In the genomic region with DNA sequence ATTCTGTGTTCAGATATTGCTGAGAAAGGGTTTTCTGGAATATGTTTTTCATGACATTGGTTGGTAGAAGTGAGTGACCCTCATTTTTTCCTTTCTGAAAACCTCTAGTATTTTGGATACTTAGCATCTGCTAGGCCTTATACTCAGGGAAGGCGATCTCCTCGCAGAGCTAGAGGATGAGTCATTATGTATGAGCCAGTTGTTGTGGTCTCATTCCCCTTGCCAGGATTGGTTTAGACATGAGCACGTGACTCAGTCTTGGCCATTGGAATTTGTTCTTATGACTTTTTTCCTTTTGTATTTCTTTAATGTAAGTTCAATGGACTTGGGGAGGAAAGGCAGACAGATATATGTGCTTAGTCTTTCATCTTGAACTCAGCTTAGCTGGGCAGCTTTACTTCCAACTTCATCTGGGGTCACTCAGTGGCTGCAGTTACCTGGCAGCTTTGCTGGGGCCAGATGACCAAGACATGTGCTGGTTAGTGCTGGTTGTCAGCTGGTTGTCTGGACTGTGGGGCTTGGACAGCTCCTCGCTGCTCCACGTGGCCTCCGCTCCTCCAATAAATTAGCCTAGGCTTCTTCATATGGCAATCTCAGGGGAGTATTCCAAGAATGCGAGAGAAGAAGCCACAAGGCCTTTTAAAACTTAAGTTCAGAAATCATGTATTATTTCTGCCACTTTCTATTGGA, we compare ENCODE assay signal across 15 cellular contexts.
A peak's percentile ranks its signal among the peaks of the same experiment; 100 is the strongest.
DNase-seq lines count a peak whose midpoint lies in the region; ATAC-seq, FAIRE-seq and TF ChIP-seq lines count a peak whose summit lies in the region.
"Had no signal": no experiment of that assay in that cellular context is flagged by ENCODE, and none has a peak within 500 bp of the region (broad histone marks: within the 10 kb centered on the region; RNA-seq: fewer than 3 reads in every experiment).

No MANE protein-coding gene starts in this region.

- TF ChIP-seq CTCF in GM23338 (conservative IDR thresholded peaks at IDR 0.05; ENCODE audit: low read depth in 2 of 2) (no peak), epithelial cell of esophagus (IDR thresholded peaks at IDR 0.05; ENCODE audit: insufficient read depth, low read depth, low read length, missing control alignments) (no peak)

- H3K36me3 Mint-ChIP-seq in GM23338 (ENCODE audit: low read depth), result peaks cover 3% of the 10 kb centered on the region; the same call in 1 of the 3 replicates

- H3K27me3 ChIP-seq in GM23338 (ENCODE audit: insufficient read depth) (no peaks in the 10 kb centered on the region), small intestine (ENCODE audit: control insufficient read depth in 2 of 2, insufficient read depth in 2 of 2, low read length in 2 of 2) (no peaks in the 10 kb centered on the region)
- H3K27me3 ChIP-seq: tibial nerve had no signal

- H3K9me2 ChIP-seq in GM23338 (ENCODE audit: insufficient read depth), result no peaks in the 10 kb centered on the region; the same call in 1 of the 2 replicates

- H3K9me3 Mint-ChIP-seq in GM23338, result 0 out of 3 replicates have a peak, but pooled peaks cover 5% of the 10 kb centered on the region

- ATAC-seq in GM23338 (no peak), HG02885 (IDR thresholded peaks at IDR 0.05; ENCODE audit: poor library complexity, unreplicated experiment) (no peak)
- ATAC-seq: left ventricle myocardium superior had no signal

- no peak overlapping the region for H3K27ac Mint-ChIP-seq in GM23338
- H3K27ac Mint-ChIP-seq: activated CD4-positive, alpha-beta memory T cell treated with anti-CD3 and anti-CD28 coated beads, Interleukin-2, amount 10 ng/mL, durations not matched to agents 7 days and 5 days had no signal

- H3K4me1 ChIP-seq in GM23338 (ENCODE audit: insufficient read depth) (peaks cover 19% of the 10 kb centered on the region; the same call in 1 of the 2 replicates), small intestine (ENCODE audit: control insufficient read depth in 2 of 2, insufficient read depth in 1 of 2, low read depth in 1 of 2, low read length in 1 of 2) (no peaks in the 10 kb centered on the region)

- FAIRE-seq in small intestine (lab: Jason Lieb, UNC), result no peak
- FAIRE-seq: colon had no signal

- H3K36me3 ChIP-seq in GM23338 (ENCODE audit: insufficient read depth) (no peaks in the 10 kb centered on the region), small intestine (ENCODE audit: control insufficient read depth in 2 of 2, insufficient read depth in 2 of 2, low read length in 2 of 2) (no peaks in the 10 kb centered on the region)
- H3K36me3 ChIP-seq: tibial nerve had no signal

- no peak for DNase-seq in GM23338 (ENCODE audit: low spot score)
- DNase-seq in NCI-H226, result peak; percentile 39
- peak; percentile 66 for DNase-seq in epithelial cell of esophagus (ENCODE audit: low read depth)
- peak; percentile 3 for DNase-seq in skeletal muscle cell (ENCODE audit: low read depth)
- DNase-seq in small intestine, result no peak
- no peak for DNase-seq in D341Med (ENCODE audit: low spot score)
- DNase-seq: activated CD4-positive, alpha-beta memory T cell treated with anti-CD3 and anti-CD28 coated beads, Interleukin-2, amount 10 ng/mL, durations not matched to agents 7 days and 5 days; DND-41; foreskin fibroblast; Karpas-422; left ventricle myocardium superior had no signal

- H3K27ac ChIP-seq in GM23338 (ENCODE audit: low read depth) (no peak overlapping the region), small intestine (ENCODE audit: low read depth in 1 of 2, low read length in 1 of 2) (no peak overlapping the region)
- H3K27ac ChIP-seq: skin epidermis, tibial nerve had no signal

- peak overlapping the region; percentile 36; the same call in 1 of the 2 replicates for H2AFZ ChIP-seq in GM23338

- H3K4me2 ChIP-seq in GM23338, result no peak overlapping the region

- H3K27me3 Mint-ChIP-seq in GM23338 (ENCODE audit: insufficient read depth, low read depth, poor library complexity), result peaks cover 4% of the 10 kb centered on the region

- H3F3A ChIP-seq in GM23338 (replicated peaks; ENCODE audit: low read depth), result no peaks in the 10 kb centered on the region

- H3K4me3 ChIP-seq in GM23338 (no peak overlapping the region), epithelial cell of esophagus (ENCODE audit: low read length) (no peak overlapping the region), skeletal muscle cell (ENCODE audit: low read depth, low read length) (no peak overlapping the region), small intestine (ENCODE audit: low read depth in 1 of 2, low read length in 2 of 2) (no peak overlapping the region)
- H3K4me3 ChIP-seq: skin epidermis, tibial nerve had no signal

- H3K9me3 ChIP-seq in small intestine (ENCODE audit: control insufficient read depth, low read depth), result no peaks in the 10 kb centered on the region
- H3K9me3 ChIP-seq: tibial nerve had no signal

- no peaks in the 10 kb centered on the region for H4K20me1 ChIP-seq in GM23338 (replicated peaks; ENCODE audit: insufficient read depth)

- H3K79me2 ChIP-seq in GM23338 (replicated peaks; ENCODE audit: insufficient read depth), result no peaks in the 10 kb centered on the region

- peaks cover 24% of the 10 kb centered on the region for H3K4me1 Mint-ChIP-seq in GM23338
- H3K4me1 Mint-ChIP-seq: activated CD4-positive, alpha-beta memory T cell treated with anti-CD3 and anti-CD28 coated beads, Interleukin-2, amount 10 ng/mL, durations not matched to agents 7 days and 5 days had no signal

- H3K4me3 Mint-ChIP-seq in GM23338, result no peak overlapping the region
- H3K4me3 Mint-ChIP-seq: activated CD4-positive, alpha-beta memory T cell treated with anti-CD3 and anti-CD28 coated beads, Interleukin-2, amount 10 ng/mL, durations not matched to agents 7 days and 5 days had no signal

- 81 to 87% (median 83%) methylated on average over 7 of the region's 7 CpGs for WGBS in small intestine, 3 donors

TF ChIP-seq in GM23338, 12 proteins besides CTCF, POLR2A, EP300 and RAD21:
- TF ChIP-seq, protein P1, sequence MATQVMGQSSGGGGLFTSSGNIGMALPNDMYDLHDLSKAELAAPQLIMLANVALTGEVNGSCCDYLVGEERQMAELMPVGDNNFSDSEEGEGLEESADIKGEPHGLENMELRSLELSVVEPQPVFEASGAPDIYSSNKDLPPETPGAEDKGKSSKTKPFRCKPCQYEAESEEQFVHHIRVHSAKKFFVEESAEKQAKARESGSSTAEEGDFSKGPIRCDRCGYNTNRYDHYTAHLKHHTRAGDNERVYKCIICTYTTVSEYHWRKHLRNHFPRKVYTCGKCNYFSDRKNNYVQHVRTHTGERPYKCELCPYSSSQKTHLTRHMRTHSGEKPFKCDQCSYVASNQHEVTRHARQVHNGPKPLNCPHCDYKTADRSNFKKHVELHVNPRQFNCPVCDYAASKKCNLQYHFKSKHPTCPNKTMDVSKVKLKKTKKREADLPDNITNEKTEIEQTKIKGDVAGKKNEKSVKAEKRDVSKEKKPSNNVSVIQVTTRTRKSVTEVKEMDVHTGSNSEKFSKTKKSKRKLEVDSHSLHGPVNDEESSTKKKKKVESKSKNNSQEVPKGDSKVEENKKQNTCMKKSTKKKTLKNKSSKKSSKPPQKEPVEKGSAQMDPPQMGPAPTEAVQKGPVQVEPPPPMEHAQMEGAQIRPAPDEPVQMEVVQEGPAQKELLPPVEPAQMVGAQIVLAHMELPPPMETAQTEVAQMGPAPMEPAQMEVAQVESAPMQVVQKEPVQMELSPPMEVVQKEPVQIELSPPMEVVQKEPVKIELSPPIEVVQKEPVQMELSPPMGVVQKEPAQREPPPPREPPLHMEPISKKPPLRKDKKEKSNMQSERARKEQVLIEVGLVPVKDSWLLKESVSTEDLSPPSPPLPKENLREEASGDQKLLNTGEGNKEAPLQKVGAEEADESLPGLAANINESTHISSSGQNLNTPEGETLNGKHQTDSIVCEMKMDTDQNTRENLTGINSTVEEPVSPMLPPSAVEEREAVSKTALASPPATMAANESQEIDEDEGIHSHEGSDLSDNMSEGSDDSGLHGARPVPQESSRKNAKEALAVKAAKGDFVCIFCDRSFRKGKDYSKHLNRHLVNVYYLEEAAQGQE (IDR thresholded peaks at IDR 0.05; ENCODE audit: unreplicated experiment), result peak; percentile 30
- no peak for TF ChIP-seq ZNF331 (CRISPR knock-in tag; IDR thresholded peaks at IDR 0.05; ENCODE audit: low read depth)

Comparison
In these comparisons a context has a peak if more than half of its experiments do, and no peak if none do; other contexts are left out.
1. DNase-seq: peak in NCI-H226 (single experiment), epithelial cell of esophagus (single experiment) and skeletal muscle cell (single experiment); none in GM23338 (single experiment), small intestine (single experiment) and D341Med (single experiment).